Comparison of ENCODE assay signal across 8 cellular contexts in genomic region chr17:73191443-73192218, GRCh38. TPM values are rescaled to one million over a fixed set of nuclear protein-coding genes. Genes with fewer than 3 reads are reported as not detected.
A peak's percentile ranks its signal among the peaks of the same experiment; 100 is the strongest.
DNase-seq lines count a peak whose midpoint lies in the region; ATAC-seq, FAIRE-seq and TF ChIP-seq lines count a peak whose summit lies in the region.

No MANE protein-coding gene starts in this region.

- H3K4me1 ChIP-seq in HepG2 (ENCODE audit: insufficient read depth, low read length), result peaks cover 76% of the 10 kb centered on the region

- no peak for FAIRE-seq in GM12892 (lab: Jason Lieb, UNC)
- FAIRE-seq in HepG2 (lab: Jason Lieb, UNC), result peak; percentile 88

- no peaks in the 10 kb centered on the region for H3K9me3 ChIP-seq in HepG2 (ENCODE audit: low read length)

- CTCF ChIA-PET in HepG2 (lab: Yijun Ruan, JAX; ENCODE audit: low intra/inter-chr PET ratio, low total read pairs), result interaction anchor here (0.9 to 1.8 kb wide), 6 partner anchors 9 to 466 kb away, joined by 3 to 8 read pairs (median 6); partner anchors contain the start of gene CDC42EP4

- DNase-seq in GM12892 (ENCODE audit: insufficient read length), result peak; percentile 54
- DNase-seq in NCI-H446 treated with DMSO at 0.1 percent for 48 hours (lab: John Stamatoyannopoulos, UW), result peak; percentile 57
- DNase-seq in activated CD4-positive, alpha-beta T cell treated with anti-CD3 and anti-CD28 coated beads for 24 hours (ENCODE audit: low read depth in 2 of 2), result peak; percentile 48 to 54
- no peak for DNase-seq in coronary artery (ENCODE audit: low spot score)
- peak; percentile 77 for DNase-seq in HepG2 (ENCODE audit: low spot score)
- DNase-seq in stimulated activated CD4-positive, alpha-beta T cell treated with anti-CD3 and anti-CD28 coated beads, Interleukin-2, amount 100 ng/mL, for 4 hours (ENCODE audit: low read depth), result peak; percentile 59
- no peak for DNase-seq in cortex of kidney (lab: John Stamatoyannopoulos, UW)

- TF ChIP-seq POLR2A in GM12892 (IDR thresholded peaks at IDR 0.05; ENCODE audit: low read depth, low read length) (no peak), HepG2 (IDR thresholded peaks at IDR 0.05; ENCODE audit: insufficient read depth in 1 of 2, low read depth in 2 of 2, low read length in 2 of 2) (no peak)

- peak; percentile 69 for TF ChIP-seq RAD21 in HepG2 (CRISPR knock-in tag; IDR thresholded peaks at IDR 0.05)

- H3K79me2 ChIP-seq in HepG2 (ENCODE audit: insufficient read depth, low read length), result peaks cover 29% of the 10 kb centered on the region

- H3K36me3 ChIP-seq in HepG2 (replicated peaks in 1 of 2; ENCODE audit: control insufficient read depth in 1 of 2, insufficient read depth in 2 of 2, low read length in 2 of 2), result peaks cover 3 to 10% of the 10 kb centered on the region in 2 experiments

- peak overlapping the region; percentile 98 for H3K9ac ChIP-seq in HepG2 (ENCODE audit: insufficient read depth, low read depth, low read length)

- peak overlapping the region; percentile 94 for H3K4me3 ChIP-seq in coronary artery
- peak overlapping the region; percentile 84 to 100 (median 90) for H3K4me3 ChIP-seq in HepG2 (replicated peaks in 1 of 3; ENCODE audit: insufficient read depth in 1 of 3, low read depth in 2 of 3, low read length in 3 of 3)

- in situ Hi-C loops in HepG2 (cut with HindIII; ENCODE audit: extremely low pct_ligation_motif_present, low pct_unique_long_range_greater_than_20kb), result loop anchor here (5.0 to 10.0 kb wide), 2 partner anchors 41 to 617 kb away; a partner anchor contains a TSS

- H4K20me1 ChIP-seq in HepG2 (ENCODE audit: insufficient read depth, low read length), result no peaks in the 10 kb centered on the region

- TF ChIP-seq EP300 in HepG2 (IDR thresholded peaks at IDR 0.05; ENCODE audit: low read depth in 2 of 2, low read length in 2 of 2), result no peak
- TF ChIP-seq EP300 in HepG2 (CRISPR knock-in tag; IDR thresholded peaks at IDR 0.05; ENCODE audit: borderline replicate concordance), result no peak

- POLR2A ChIA-PET in HepG2 (lab: Yijun Ruan, JAX), result interaction anchor here (0.6 to 2.1 kb wide), 6 partner anchors 9 to 476 kb away, joined by 3 to 11 read pairs (median 4); a partner anchor contains a TSS

- H3K27ac ChIP-seq in coronary artery, result peak overlapping the region in 1 of 2 donors; percentile 93
- peak overlapping the region; percentile 95 for H3K27ac ChIP-seq in HepG2 (ENCODE audit: extremely low read length, insufficient read depth, low read length)

- H3K27me3 ChIP-seq in HepG2 (ENCODE audit: control insufficient read depth in 1 of 2, insufficient read depth in 2 of 2, low read length in 2 of 2), result no peaks in the 10 kb centered on the region; a peak in 1 of 5 replicates

- H3K4me2 ChIP-seq in HepG2 (ENCODE audit: low read depth, low read length), result peak overlapping the region; percentile 95

- 5% methylated on average over 26 of the region's 26 CpGs for WGBS in HepG2 (ENCODE audit: low lambda C conversion rate)

- ATAC-seq in HG03066 (IDR thresholded peaks at IDR 0.05; ENCODE audit: low read depth, unreplicated experiment), result peak; percentile 40
- peak; percentile 4; the same call in 2 of the 3 replicates for ATAC-seq in HepG2

- intact Hi-C loops in HepG2 (cut with micrococcal nuclease; ENCODE audit: unreplicated experiment), result loop anchor here (1.0 kb wide), 1 partner anchor 41 kb away; a partner anchor contains a TSS

- peak; percentile 55 for TF ChIP-seq CTCF in coronary artery (IDR thresholded peaks at IDR 0.05)
- peak; percentile 87 for TF ChIP-seq CTCF in HepG2 (CRISPR knock-in tag; IDR thresholded peaks at IDR 0.05)

- no peak overlapping the region for H2AFZ ChIP-seq in HepG2 (ENCODE audit: low read length)

- no TSS peak for BruUV-seq in HepG2 (replicated peaks; lab: Mats Ljungman, UMichigan)

TF ChIP-seq in HepG2, 621 proteins besides CTCF, POLR2A, EP300 and RAD21 (continues in another document):
- TF ChIP-seq TARDBP (CRISPR knock-in tag; IDR thresholded peaks at IDR 0.05), result no peak
- no peak for TF ChIP-seq PCBP2 (optimal IDR thresholded peaks at IDR 0.05; ENCODE audit: low read depth, low read length, poor library complexity, severe bottlenecking)
- 0 out of 2 replicates have a peak, but pooled peaks have one; percentile 56 for TF ChIP-seq SNAPC2 (CRISPR knock-in tag; IDR thresholded peaks at IDR 0.05)
- TF ChIP-seq ZFY (CRISPR knock-in tag; IDR thresholded peaks at IDR 0.05), result peak; percentile 40
- TF ChIP-seq SOX13 (IDR thresholded peaks at IDR 0.05), result no peak
- TF ChIP-seq SOX13 (CRISPR knock-in tag; conservative IDR thresholded peaks at IDR 0.05 in 1 of 2, IDR thresholded peaks at IDR 0.05 in 1 of 2), result no peak
- TF ChIP-seq CREM (IDR thresholded peaks at IDR 0.05), result no peak
- TF ChIP-seq CREM (CRISPR knock-in tag; IDR thresholded peaks at IDR 0.05), result no peak
- no peak for TF ChIP-seq FOXO1 (CRISPR knock-in tag; IDR thresholded peaks at IDR 0.05)
- no peak for TF ChIP-seq ELF3 (CRISPR knock-in tag; IDR thresholded peaks at IDR 0.05)
- TF ChIP-seq ZNF20 (CRISPR knock-in tag; IDR thresholded peaks at IDR 0.05), result 0 out of 2 replicates have a peak, but pooled peaks have one; percentile 52
- TF ChIP-seq, protein P1, sequence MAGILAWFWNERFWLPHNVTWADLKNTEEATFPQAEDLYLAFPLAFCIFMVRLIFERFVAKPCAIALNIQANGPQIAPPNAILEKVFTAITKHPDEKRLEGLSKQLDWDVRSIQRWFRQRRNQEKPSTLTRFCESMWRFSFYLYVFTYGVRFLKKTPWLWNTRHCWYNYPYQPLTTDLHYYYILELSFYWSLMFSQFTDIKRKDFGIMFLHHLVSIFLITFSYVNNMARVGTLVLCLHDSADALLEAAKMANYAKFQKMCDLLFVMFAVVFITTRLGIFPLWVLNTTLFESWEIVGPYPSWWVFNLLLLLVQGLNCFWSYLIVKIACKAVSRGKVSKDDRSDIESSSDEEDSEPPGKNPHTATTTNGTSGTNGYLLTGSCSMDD (CRISPR knock-in tag; IDR thresholded peaks at IDR 0.05), result no peak
- peak; percentile 67 for TF ChIP-seq GATAD2A (CRISPR knock-in tag; IDR thresholded peaks at IDR 0.05)

RNA-seq across cellular contexts. Expression of gene COG1, which starts 1.2 kb away (rescaled TPM):
- polyA plus RNA-seq in GM12892 (2012; ENCODE audit: missing spikeins), result 10.9 TPM
- total RNA-seq in HepG2 (2016; rRNA removed; fragmentation: Illumina TruSeq; extraction: Trizol), result 30.4 and 36.6 TPM in 2 replicates
- total RNA-seq in HepG2 (2016; cell fraction: cytosol; rRNA removed; fragmentation: Illumina TruSeq; extraction: Trizol; ENCODE audit: low read depth), result 31.1 and 36.5 TPM in 2 replicates
- 27.8 and 35.5 TPM in 2 replicates for total RNA-seq in HepG2 (2016; cell fraction: insoluble cytoplasmic fraction; rRNA removed; fragmentation: Illumina TruSeq; extraction: Trizol)
- total RNA-seq in HepG2 (2016; cell fraction: membrane; rRNA removed; fragmentation: Illumina TruSeq; extraction: Trizol), result 23.1 and 24.1 TPM in 2 replicates
- total RNA-seq in HepG2 (2016; cell fraction: nucleus; rRNA removed; fragmentation: Illumina TruSeq; extraction: Trizol), result 30.5 and 33.6 TPM in 2 replicates
- 39.7 and 42.4 TPM in 2 replicates for polyA plus RNA-seq in HepG2 (2011; rRNA removed)
- 17.6 and 17.9 TPM in 2 replicates for polyA plus RNA-seq in HepG2 (2011; cell fraction: cytosol; rRNA removed)
- polyA plus RNA-seq in HepG2 (2011; cell fraction: nucleus; rRNA removed), result 109 and 125 TPM in 2 replicates
- 39.9 and 40.8 TPM in 2 replicates for polyA plus RNA-seq in HepG2 (2012)
- 7.6 and 9.4 TPM in 2 replicates for polyA plus RNA-seq in HepG2 (2016; cell fraction: cytosol; fragmentation: Illumina TruSeq; extraction: Trizol; ENCODE audit: low read depth)
- polyA plus RNA-seq in HepG2 (2016; cell fraction: insoluble cytoplasmic fraction; fragmentation: Illumina TruSeq; extraction: Trizol; ENCODE audit: low read depth), result 29.1 and 39.8 TPM in 2 replicates
- 12.3 and 15.1 TPM in 2 replicates for polyA plus RNA-seq in HepG2 (2016; cell fraction: membrane; fragmentation: Illumina TruSeq; extraction: Trizol; ENCODE audit: low read depth)
- 67.3 and 73.0 TPM in 2 replicates for polyA plus RNA-seq in HepG2 (2016; cell fraction: nucleus; fragmentation: Illumina TruSeq; extraction: Trizol; ENCODE audit: insufficient read depth, low read depth)
- 29.1 and 63.0 TPM in 2 replicates for polyA minus RNA-seq in HepG2 (2011; rRNA and poly(A)+ RNA removed; ENCODE audit: low replicate concordance)
- polyA minus RNA-seq in HepG2 (2011; cell fraction: cytosol; rRNA and poly(A)+ RNA removed), result 21.6 and 22.3 TPM in 2 replicates
- polyA minus RNA-seq in HepG2 (2011; cell fraction: nucleus; rRNA and poly(A)+ RNA removed), result 95.8 and 106 TPM in 2 replicates

RNA-seq across cellular contexts. Expression of gene SSTR2, which starts 26.8 kb away (rescaled TPM):
- 0.95 TPM for polyA plus RNA-seq in GM12892 (2012; ENCODE audit: missing spikeins)
- total RNA-seq in HepG2 (2016; rRNA removed; fragmentation: Illumina TruSeq; extraction: Trizol), result not detected in 2 replicates
- total RNA-seq in HepG2 (2016; cell fraction: cytosol; rRNA removed; fragmentation: Illumina TruSeq; extraction: Trizol; ENCODE audit: low read depth), result not detected in 2 replicates
- total RNA-seq in HepG2 (2016; cell fraction: insoluble cytoplasmic fraction; rRNA removed; fragmentation: Illumina TruSeq; extraction: Trizol), result 0.04 TPM in 1 of 2 replicates, not detected in the other
- total RNA-seq in HepG2 (2016; cell fraction: membrane; rRNA removed; fragmentation: Illumina TruSeq; extraction: Trizol), result 0.03 TPM in 1 of 2 replicates, not detected in the other
- total RNA-seq in HepG2 (2016; cell fraction: nucleus; rRNA removed; fragmentation: Illumina TruSeq; extraction: Trizol), result not detected in 2 replicates
- polyA plus RNA-seq in HepG2 (2011; rRNA removed), result 0.01 and 0.04 TPM in 2 replicates
- polyA plus RNA-seq in HepG2 (2011; cell fraction: cytosol; rRNA removed), result 0.05 TPM in 2 replicates
- 0.03 TPM in 2 replicates for polyA plus RNA-seq in HepG2 (2011; cell fraction: nucleus; rRNA removed)
- polyA plus RNA-seq in HepG2 (2012), result 0.03 and 0.21 TPM in 2 replicates
- 0.02 TPM in 1 of 2 replicates, not detected in the other for polyA plus RNA-seq in HepG2 (2016; cell fraction: cytosol; fragmentation: Illumina TruSeq; extraction: Trizol; ENCODE audit: low read depth)
- not detected in 2 replicates for polyA plus RNA-seq in HepG2 (2016; cell fraction: insoluble cytoplasmic fraction; fragmentation: Illumina TruSeq; extraction: Trizol; ENCODE audit: low read depth)
- polyA plus RNA-seq in HepG2 (2016; cell fraction: membrane; fragmentation: Illumina TruSeq; extraction: Trizol; ENCODE audit: low read depth), result 0.02 TPM in 1 of 2 replicates, not detected in the other
- polyA plus RNA-seq in HepG2 (2016; cell fraction: nucleus; fragmentation: Illumina TruSeq; extraction: Trizol; ENCODE audit: insufficient read depth, low read depth), result not detected in 2 replicates
- 0.07 and 0.14 TPM in 2 replicates for polyA minus RNA-seq in HepG2 (2011; rRNA and poly(A)+ RNA removed; ENCODE audit: low replicate concordance)
- polyA minus RNA-seq in HepG2 (2011; cell fraction: cytosol; rRNA and poly(A)+ RNA removed), result not detected in 2 replicates
- under 0.01 and 0.12 TPM in 2 replicates for polyA minus RNA-seq in HepG2 (2011; cell fraction: nucleus; rRNA and poly(A)+ RNA removed)

Comparison
In these comparisons a context has a peak if more than half of its experiments do, and no peak if none do; other contexts are left out.
1. DNase-seq: peak in GM12892 (single experiment), NCI-H446 treated with DMSO at 0.1 percent for 48 hours (single experiment), activated CD4-positive, alpha-beta T cell treated with anti-CD3 and anti-CD28 coated beads for 24 hours (2 of 2), HepG2 (single experiment) and stimulated activated CD4-positive, alpha-beta T cell treated with anti-CD3 and anti-CD28 coated beads, Interleukin-2, amount 100 ng/mL, for 4 hours (single experiment); none in coronary artery (single experiment) and cortex of kidney (single experiment).